32 cellular contexts compared by ENCODE assay signal in the genomic region with DNA sequence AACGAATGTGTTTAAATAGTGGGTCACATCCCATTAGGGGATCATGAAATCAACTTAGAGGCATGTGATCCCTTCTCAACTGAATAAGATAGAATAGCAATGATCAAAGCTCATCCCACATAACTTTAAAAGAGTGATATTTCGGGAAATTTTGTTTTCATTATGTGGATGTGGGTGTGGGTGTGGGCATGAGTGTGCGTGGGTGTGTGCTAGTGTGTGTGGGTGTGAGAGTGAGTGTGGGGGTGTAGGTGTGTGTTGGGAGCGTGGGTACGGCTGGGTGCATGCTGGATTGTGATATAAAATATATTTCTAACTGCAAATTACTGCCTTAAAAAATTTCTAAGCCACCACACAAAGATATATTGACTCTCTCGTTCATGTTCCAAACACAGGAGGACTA. TPM values are rescaled to one million over a fixed set of nuclear protein-coding genes. Genes with fewer than 3 reads are reported as not detected.
"Had no signal": no experiment of that assay in that cellular context is flagged by ENCODE, and none has a peak within 500 bp of the region (broad histone marks: within the 10 kb centered on the region; RNA-seq: fewer than 3 reads in every experiment).

No MANE protein-coding gene starts in this region.

- H3K36me3 Mint-ChIP-seq: activated CD4-positive, alpha-beta memory T cell treated with anti-CD3 and anti-CD28 coated beads for 36 hours; activated naive CD8-positive, alpha-beta T cell treated with anti-CD3 and anti-CD28 coated beads for 36 hours; mesothelial cell of epicardium; naive thymus-derived CD4-positive, alpha-beta T cell; type B pancreatic cell had no signal

- H3K27ac Mint-ChIP-seq: activated CD4-positive, alpha-beta memory T cell treated with anti-CD3 and anti-CD28 coated beads for 36 hours; activated CD4-positive, alpha-beta T cell treated with anti-CD3 and anti-CD28 coated beads, Interleukin-2, amount 10 ng/mL, durations not matched to agents 24 days and 14 days; activated naive CD4-positive, alpha-beta T cell treated with anti-CD3 and anti-CD28 coated beads for 36 hours; activated naive CD8-positive, alpha-beta T cell treated with anti-CD3 and anti-CD28 coated beads for 36 hours; activated T-helper 1 cell treated with anti-CD3 and anti-CD28 coated beads, Interleukin-12 subunit alpha, Interleukin-12 subunit beta, Interleukin-2, Interleukin-4 antibody, amounts not matched to agents 30 ng/mL and 10 ng/mL and 1 ng/mL, durations not matched to agents 14 hours and 24 hours and 36 hours; endodermal cell; mesothelial cell of epicardium; naive thymus-derived CD4-positive, alpha-beta T cell; type B pancreatic cell had no signal

- H3K36me3 ChIP-seq: ascending aorta, breast epithelium, gastroesophageal sphincter, uterus had no signal

- H3K4me3 ChIP-seq: ascending aorta, breast epithelium, gastroesophageal sphincter, hepatocyte, testis, uterus had no signal

- ATAC-seq: esophagus mucosa; gastroesophageal sphincter; left ventricle myocardium superior; naive thymus-derived CD4-positive, alpha-beta T cell; right cardiac atrium; stimulated activated naive CD8-positive, alpha-beta T cell treated with anti-CD3 and anti-CD28 coated beads, Interleukin-15, Interleukin-2, amounts not matched to agents 100 U/mL and 50 U/mL, for 24 hours had no signal

- H3K4me3 Mint-ChIP-seq: activated CD4-positive, alpha-beta memory T cell treated with anti-CD3 and anti-CD28 coated beads for 36 hours; activated CD4-positive, alpha-beta T cell treated with anti-CD3 and anti-CD28 coated beads, Interleukin-2, amount 10 ng/mL, durations not matched to agents 24 days and 14 days; activated naive CD4-positive, alpha-beta T cell treated with anti-CD3 and anti-CD28 coated beads for 36 hours; activated naive CD8-positive, alpha-beta T cell treated with anti-CD3 and anti-CD28 coated beads for 36 hours; activated T-helper 1 cell treated with anti-CD3 and anti-CD28 coated beads, Interleukin-12 subunit alpha, Interleukin-12 subunit beta, Interleukin-2, Interleukin-4 antibody, amounts not matched to agents 30 ng/mL and 10 ng/mL and 1 ng/mL, durations not matched to agents 14 hours and 24 hours and 36 hours; endodermal cell; mesothelial cell of epicardium; naive thymus-derived CD4-positive, alpha-beta T cell; neural crest cell; type B pancreatic cell had no signal

- H3K9me3 Mint-ChIP-seq: activated CD4-positive, alpha-beta memory T cell treated with anti-CD3 and anti-CD28 coated beads for 36 hours; activated CD4-positive, alpha-beta T cell treated with anti-CD3 and anti-CD28 coated beads, Interleukin-2, amount 10 ng/mL, durations not matched to agents 24 days and 14 days; activated naive CD4-positive, alpha-beta T cell treated with anti-CD3 and anti-CD28 coated beads for 36 hours; activated naive CD8-positive, alpha-beta T cell treated with anti-CD3 and anti-CD28 coated beads for 36 hours; activated T-helper 1 cell treated with anti-CD3 and anti-CD28 coated beads, Interleukin-12 subunit alpha, Interleukin-12 subunit beta, Interleukin-2, Interleukin-4 antibody, amounts not matched to agents 30 ng/mL and 10 ng/mL and 1 ng/mL, durations not matched to agents 14 hours and 24 hours and 36 hours; endodermal cell; mesothelial cell of epicardium; neural crest cell; type B pancreatic cell had no signal

- H3K9me3 ChIP-seq: ascending aorta, breast epithelium, gastroesophageal sphincter, testis, uterus had no signal

- H3K4me1 Mint-ChIP-seq: activated CD4-positive, alpha-beta T cell treated with anti-CD3 and anti-CD28 coated beads, Interleukin-2, amount 10 ng/mL, durations not matched to agents 24 days and 14 days; activated naive CD8-positive, alpha-beta T cell treated with anti-CD3 and anti-CD28 coated beads for 36 hours; mesothelial cell of epicardium; naive thymus-derived CD4-positive, alpha-beta T cell; neural crest cell had no signal

- H3K4me2 ChIP-seq: hepatocyte had no signal

- H3K79me2 ChIP-seq: hepatocyte had no signal

- DNase-seq: activated CD4-positive, alpha-beta memory T cell treated with anti-CD3 and anti-CD28 coated beads for 36 hours; activated CD4-positive, alpha-beta T cell treated with anti-CD3 and anti-CD28 coated beads, Interleukin-2, amount 10 ng/mL, durations not matched to agents 24 days and 14 days; activated CD4-positive, CD25-positive, alpha-beta regulatory T cell treated with anti-CD3 and anti-CD28 coated beads, Interleukin-2, amount 50 U/mL, for 72 hours; activated CD8-positive, alpha-beta memory T cell treated with anti-CD3 and anti-CD28 coated beads, Interleukin-2, amount 50 U/mL, for 4 hours; activated effector memory CD4-positive, alpha-beta T cell treated with anti-CD3 and anti-CD28 coated beads, Interleukin-2, amount 50 U/mL, for 16 hours; activated naive CD4-positive, alpha-beta T cell treated with anti-CD3 and anti-CD28 coated beads for 36 hours; activated naive CD8-positive, alpha-beta T cell treated with anti-CD3 and anti-CD28 coated beads for 36 hours; activated T-cell treated with anti-CD3 and anti-CD28 coated beads, Interleukin-2, amount 50 U/mL, for 1 hour; central memory CD4-positive, alpha-beta T cell; endodermal cell; left ventricle myocardium superior; naive thymus-derived CD4-positive, alpha-beta T cell; occipital lobe; right cardiac atrium; stimulated activated CD4-positive, alpha-beta T cell treated with anti-CD3 and anti-CD28 coated beads, Interleukin-12 subunit alpha, Interleukin-12 subunit beta, amount 100 ng/mL, for 4 hours; stimulated activated CD4-positive, alpha-beta T cell treated with anti-CD3 and anti-CD28 coated beads, Interleukin-4, amount 100 ng/mL, for 1 hour; stimulated activated naive CD8-positive, alpha-beta T cell treated with anti-CD3 and anti-CD28 coated beads, Interleukin-15, Interleukin-2, amounts not matched to agents 100 U/mL and 50 U/mL, for 24 hours; T-helper 2 cell; testis; uterus had no signal

- H3K27ac ChIP-seq: ascending aorta, breast epithelium, gastroesophageal sphincter, hepatocyte, testis had no signal

- H3K4me1 ChIP-seq: ascending aorta, breast epithelium, gastroesophageal sphincter, testis, uterus had no signal

- H3K27me3 ChIP-seq: ascending aorta, testis, uterus had no signal

- H2AFZ ChIP-seq: hepatocyte had no signal

- H3K27me3 Mint-ChIP-seq: activated CD4-positive, alpha-beta T cell treated with anti-CD3 and anti-CD28 coated beads, Interleukin-2, amount 10 ng/mL, durations not matched to agents 24 days and 14 days had no signal

RNA-seq across cellular contexts. Expression of gene RXFP2, which starts 15.9 kb away (rescaled TPM):
- total RNA-seq: activated CD4-positive, alpha-beta memory T cell treated with anti-CD3 and anti-CD28 coated beads for 36 hours; activated CD4-positive, alpha-beta T cell treated with anti-CD3 and anti-CD28 coated beads, Interleukin-2, amount 10 ng/mL, durations not matched to agents 24 days and 14 days; activated CD8-positive, alpha-beta memory T cell treated with anti-CD3 and anti-CD28 coated beads for 36 hours; activated naive CD4-positive, alpha-beta T cell treated with anti-CD3 and anti-CD28 coated beads for 36 hours; activated naive CD8-positive, alpha-beta T cell treated with anti-CD3 and anti-CD28 coated beads for 36 hours; activated T-helper 1 cell treated with anti-CD3 and anti-CD28 coated beads, Interleukin-12 subunit alpha, Interleukin-12 subunit beta, Interleukin-2, Interleukin-4 antibody, amounts not matched to agents 30 ng/mL and 10 ng/mL and 1 ng/mL, durations not matched to agents 14 hours and 24 hours and 36 hours; ascending aorta; endodermal cell; esophagus mucosa; gastroesophageal sphincter; hepatocyte; left ventricle myocardium superior; lung microvascular endothelial cell; naive thymus-derived CD4-positive, alpha-beta T cell; neural crest cell; occipital lobe; pulmonary artery endothelial cell; right cardiac atrium had no signal
- polyA plus RNA-seq: hepatocyte; naive thymus-derived CD4-positive, alpha-beta T cell; right cardiac atrium had no signal
